ENCODE assay signal across 11 cellular contexts in the genomic region with DNA sequence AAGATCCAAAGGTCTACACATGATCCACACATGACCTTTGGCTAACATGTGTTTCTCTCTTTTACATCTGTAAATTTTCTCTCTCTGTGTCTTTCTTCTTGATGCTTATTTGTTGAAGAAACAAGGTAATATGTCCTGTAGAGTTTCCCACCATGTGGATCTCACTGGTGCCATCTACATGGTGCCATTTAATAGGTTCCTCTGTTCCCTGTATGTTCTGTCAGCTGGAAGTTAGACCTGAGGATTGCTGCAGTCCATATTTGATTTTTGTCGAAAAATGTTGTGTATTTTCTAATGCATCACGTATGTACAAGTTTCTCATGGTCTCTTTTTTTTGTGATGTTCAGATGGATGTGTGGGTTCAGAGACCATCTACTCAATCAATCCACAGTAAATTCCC. TPM values are rescaled to one million over a fixed set of nuclear protein-coding genes. Genes with fewer than 3 reads are reported as not detected.
"Had no signal": no experiment of that assay in that cellular context is flagged by ENCODE, and none has a peak within 500 bp of the region (broad histone marks: within the 10 kb centered on the region; RNA-seq: fewer than 3 reads in every experiment).

No MANE protein-coding gene starts in this region.

- H2AFZ ChIP-seq: GM23248, GM23338 had no signal

- H3K9ac ChIP-seq: GM23248 had no signal

- H3K4me2 ChIP-seq: GM23338 had no signal

- H3K36me3 ChIP-seq: HAP-1 had no signal

- DNase-seq: GM23248, GOT3, H7, H9, HCEC 1CT, HFFc6 had no signal

- H3K4me1 ChIP-seq: HAP-1 had no signal

- ATAC-seq: GM23338, HCT116 had no signal

- H3K9me3 ChIP-seq: HAP-1 had no signal

- H3K4me3 ChIP-seq: GM23248, GM23338, HAP-1 had no signal

- H3K27ac ChIP-seq: GM23248 had no signal

- FAIRE-seq: H1, H54 had no signal

RNA-seq across cellular contexts. Expression of a gene that starts 30.0 kb away (rescaled TPM):
- total RNA-seq: GM23248, GM23338, H1, H9, HFFc6 had no signal
- polyA plus RNA-seq: GM23248, GM23338, H1 had no signal
